21 cellular contexts compared by ENCODE assay signal in the genomic region with DNA sequence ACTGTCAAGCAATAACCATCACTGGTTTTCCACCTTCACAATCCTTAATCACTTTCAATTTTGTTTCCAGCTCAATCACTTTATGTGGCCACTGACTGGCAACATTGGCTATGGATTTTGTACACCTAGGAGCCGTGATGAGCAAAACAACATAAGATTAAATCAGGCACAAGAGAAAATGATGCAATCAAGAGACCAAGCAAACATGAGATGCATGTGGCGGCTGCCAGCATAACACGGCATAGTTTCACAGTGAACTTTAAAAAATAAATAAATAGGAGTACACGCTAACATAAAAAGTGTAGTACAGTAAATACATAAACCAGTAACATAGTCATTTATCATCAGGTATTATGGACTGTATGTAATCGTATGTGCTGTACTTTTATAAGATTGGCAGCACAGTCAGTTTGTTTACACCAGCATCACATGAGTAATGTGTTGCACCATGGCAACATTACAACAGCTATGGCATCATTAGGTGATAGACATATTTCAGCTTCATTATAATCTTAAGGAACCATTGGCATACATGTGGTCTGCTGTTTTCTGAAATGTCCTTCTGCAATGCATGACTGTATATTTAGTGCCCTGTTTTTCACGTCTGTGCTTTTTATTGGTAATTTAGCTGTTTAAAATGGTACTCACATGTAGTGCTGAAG.
"Had no signal": no experiment of that assay in that cellular context is flagged by ENCODE, and none has a peak within 500 bp of the region (broad histone marks: within the 10 kb centered on the region; RNA-seq: fewer than 3 reads in every experiment).

No MANE protein-coding gene starts in this region.

- H3K27ac ChIP-seq: colonic mucosa, dorsolateral prefrontal cortex, heart left ventricle, spleen, tibial nerve had no signal

- H3K4me1 ChIP-seq: colonic mucosa had no signal

- H3K36me3 ChIP-seq: colonic mucosa, heart left ventricle, spleen, tibial nerve had no signal

- ATAC-seq: activated CD8-positive, alpha-beta T cell treated with anti-CD3 and anti-CD28 coated beads for 36 hours; activated T-cell treated with anti-CD3 and anti-CD28 coated beads, Interleukin-2, amount 50 U/mL, for 4 hours; activated T-helper 17 cell treated with anti-CD3 and anti-CD28 coated beads, Interleukin-2, amount 50 U/mL, for 72 hours; heart left ventricle; naive thymus-derived CD8-positive, alpha-beta T cell; right cardiac atrium had no signal

- DNase-seq: activated B cell treated with CpG ODN at 0.5 μM for 24 hours; activated CD4-positive, alpha-beta T cell treated with anti-CD3 and anti-CD28 coated beads, Interleukin-2, amount 50 U/mL, for 1 hour; activated CD8-positive, alpha-beta T cell treated with anti-CD3 and anti-CD28 coated beads for 36 hours; activated gamma-delta T cell treated with Interleukin-2 at 50 U/mL for 16 hours; activated naive CD4-positive, alpha-beta T cell treated with anti-CD3 and anti-CD28 coated beads, Interleukin-2, amount 50 U/mL, for 16 hours; activated T-cell treated with anti-CD3 and anti-CD28 coated beads, Interleukin-2, amount 50 U/mL, for 4 hours; colonic mucosa; dorsolateral prefrontal cortex; effector memory CD4-positive, alpha-beta T cell; erythroblast; heart left ventricle; hypothalamus; immature natural killer cell; naive thymus-derived CD8-positive, alpha-beta T cell; occipital lobe; right cardiac atrium; spleen; stimulated activated naive CD4-positive, alpha-beta T cell; T-helper 1 cell had no signal

- H3K27me3 ChIP-seq: colonic mucosa, dorsolateral prefrontal cortex, heart left ventricle, spleen, tibial nerve had no signal

- H3K4me3 ChIP-seq: colonic mucosa, dorsolateral prefrontal cortex, heart left ventricle, spleen, tibial nerve had no signal

- H3K9me3 ChIP-seq: colonic mucosa had no signal
